1 cellular context compared by ENCODE assay signal in the genomic region with DNA sequence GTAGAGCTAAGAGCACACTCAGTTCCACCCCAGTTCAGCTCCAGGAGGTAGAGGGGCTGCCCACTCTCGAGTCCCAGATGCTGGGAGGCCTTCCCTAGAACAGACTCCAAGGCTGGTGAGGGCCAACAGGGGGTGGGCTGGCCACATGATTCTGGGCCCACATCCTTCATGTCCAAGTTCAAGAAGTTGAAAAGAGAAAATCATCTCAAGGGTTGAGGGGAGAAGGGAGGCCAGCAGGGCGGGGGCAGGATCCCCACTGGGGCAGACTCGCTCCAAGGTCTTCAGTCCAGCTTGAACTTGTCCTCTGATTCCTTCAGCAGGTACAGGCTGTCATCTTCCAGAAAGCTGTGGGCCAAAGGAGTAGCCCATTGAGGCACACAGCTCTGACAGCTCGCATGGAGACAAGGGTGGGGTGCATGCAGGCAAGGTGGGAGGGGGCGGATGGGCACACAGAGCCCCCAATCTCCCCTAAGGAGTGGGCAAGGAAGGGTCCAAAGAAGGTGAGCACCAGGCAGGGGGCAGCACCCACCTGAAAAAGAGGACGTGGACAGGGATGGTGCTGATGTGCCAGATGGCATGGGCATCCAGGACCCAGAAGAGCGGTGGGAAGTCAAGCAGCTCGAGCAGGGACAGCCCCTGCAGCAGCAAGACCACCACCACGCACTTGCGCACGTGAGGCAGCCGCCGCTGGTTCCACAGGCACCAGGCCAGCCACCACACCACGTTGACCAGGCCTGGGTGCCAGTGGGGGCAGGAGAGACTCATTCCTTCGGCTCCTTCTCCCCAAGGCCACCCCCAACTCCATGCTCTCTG.
A peak's percentile ranks its signal among the peaks of the same experiment; 100 is the strongest.
TF ChIP-seq lines count a peak whose summit lies in the region.

No MANE protein-coding gene starts in this region.

TF ChIP-seq in H1, 55 proteins besides CTCF, POLR2A, EP300 and RAD21:
- TF ChIP-seq SIN3A (conservative IDR thresholded peaks at IDR 0.05 in 1 of 2, IDR thresholded peaks at IDR 0.05 in 1 of 2; ENCODE audit: low read depth in 1 of 2, low read length in 2 of 2) = 0 out of 4 replicates have a peak, but pooled peaks of 1 of the 2 experiments have one; percentile 4
- TF ChIP-seq SAP30 (IDR thresholded peaks at IDR 0.05; ENCODE audit: insufficient read depth, insufficient replicate concordance, low read length) = no peak
- 0 out of 2 replicates have a peak, but pooled peaks have one; percentile 0 for TF ChIP-seq CREB1 (IDR thresholded peaks at IDR 0.05)
TF ChIP-seq in H1: peak in this region for 2.
